18 cellular contexts compared by ENCODE assay signal in genomic region chr5:138623053-138623452, GRCh38. TPM values are rescaled to one million over a fixed set of nuclear protein-coding genes. Genes with fewer than 3 reads are reported as not detected.
A peak's percentile ranks its signal among the peaks of the same experiment; 100 is the strongest.
DNase-seq lines count a peak whose midpoint lies in the region; ATAC-seq and TF ChIP-seq lines count a peak whose summit lies in the region.
"Had no signal": no experiment of that assay in that cellular context is flagged by ENCODE, and none has a peak within 500 bp of the region (broad histone marks: within the 10 kb centered on the region; RNA-seq: fewer than 3 reads in every experiment).

No MANE protein-coding gene starts in this region.

- DNase-seq in cardiac septum (ENCODE audit: low spot score) (peak; percentile 44), heart right ventricle (no peak), fibroblast of peridontal ligament (ENCODE audit: extremely low read depth) (peak; percentile 40), omental fat pad (ENCODE audit: low spot score) (no peak), DMS153 (lab: John Stamatoyannopoulos, UW) (no peak), amniotic stem cell (lab: John Stamatoyannopoulos, UW) (no peak), AML-193 (lab: John Stamatoyannopoulos, UW) (no peak), vagina (ENCODE audit: extremely low spot score in 2 of 2) (no peak)
- DNase-seq: NCI-H1048; NCI-H146; NCI-H2081 treated with DMSO at 0.1 percent for 48 hours; NCI-H2227 treated with DMSO at 0.1 percent for 48 hours; NCI-H526; NK-92 treated with Interleukin-12 subunit alpha and Interleukin-12 subunit beta, amount 100 ng/mL, for 24 hours; PC-3 had no signal

- ATAC-seq in heart right ventricle (no peak), omental fat pad (ENCODE audit: low FRiP score) (peak; percentile 86)
- ATAC-seq: GM12878, HCT116, PC-3 had no signal

- TF ChIP-seq CTCF in heart right ventricle (IDR thresholded peaks at IDR 0.05) (no peak), omental fat pad (IDR thresholded peaks at IDR 0.05) (no peak), vagina (IDR thresholded peaks at IDR 0.05) (no peak)

- H3K36me3 ChIP-seq in heart right ventricle (no peaks in the 10 kb centered on the region), vagina (no peaks in the 10 kb centered on the region)

- H3K27ac ChIP-seq in heart right ventricle (no peak overlapping the region), vagina (no peak overlapping the region)
- H3K27ac ChIP-seq: C4-2B had no signal

- no peaks in the 10 kb centered on the region for H3K27me3 ChIP-seq in heart right ventricle
- no peaks in the 10 kb centered on the region for H3K27me3 ChIP-seq in vagina

- H3K9me3 ChIP-seq in heart right ventricle (no peaks in the 10 kb centered on the region), vagina (no peaks in the 10 kb centered on the region)

- WGBS in heart right ventricle, 2 donors, result 76 to 87% methylated on average over 4 of the region's 4 CpGs

- intact Hi-C loops in cardiac septum (cut with DNase I) (no loop called here), heart right ventricle (cut with DNase I) (no loop called here), vagina (cut with DNase I) (no loop called here)

- no peak for TF ChIP-seq POLR2A in vagina (IDR thresholded peaks at IDR 0.05)

- H3K4me1 ChIP-seq in heart right ventricle (no peaks in the 10 kb centered on the region), vagina (no peaks in the 10 kb centered on the region)

- H3K4me3 ChIP-seq in heart right ventricle (no peak overlapping the region), vagina (no peak overlapping the region)
- H3K4me3 ChIP-seq: GM12878 had no signal

RNA-seq across cellular contexts. Expression of gene HSPA9, which starts 47.9 kb away (rescaled TPM):
- total RNA-seq in cardiac septum (274 TPM), heart right ventricle (100 to 1,000 TPM; 246 to 415 (median 324) TPM), omental fat pad (100 to 1,000 TPM; 212 to 482 (median 318) TPM), vagina (156 TPM)
- 100 to 1,000 TPM in 1 of 2 donors, 10 to 100 TPM in 1; 82.9 to 240 TPM for polyA plus RNA-seq in heart right ventricle

Comparison
In these comparisons a context has a peak if more than half of its experiments do, and no peak if none do; other contexts are left out.
1. DNase-seq: peak in cardiac septum (single experiment) and fibroblast of peridontal ligament (single experiment); none in heart right ventricle (0 of 2), omental fat pad (single experiment), DMS153 (single experiment), amniotic stem cell (single experiment), AML-193 (0 of 2) and vagina (0 of 2).